ENCODE assay signal across 10 cellular contexts in the genomic region with DNA sequence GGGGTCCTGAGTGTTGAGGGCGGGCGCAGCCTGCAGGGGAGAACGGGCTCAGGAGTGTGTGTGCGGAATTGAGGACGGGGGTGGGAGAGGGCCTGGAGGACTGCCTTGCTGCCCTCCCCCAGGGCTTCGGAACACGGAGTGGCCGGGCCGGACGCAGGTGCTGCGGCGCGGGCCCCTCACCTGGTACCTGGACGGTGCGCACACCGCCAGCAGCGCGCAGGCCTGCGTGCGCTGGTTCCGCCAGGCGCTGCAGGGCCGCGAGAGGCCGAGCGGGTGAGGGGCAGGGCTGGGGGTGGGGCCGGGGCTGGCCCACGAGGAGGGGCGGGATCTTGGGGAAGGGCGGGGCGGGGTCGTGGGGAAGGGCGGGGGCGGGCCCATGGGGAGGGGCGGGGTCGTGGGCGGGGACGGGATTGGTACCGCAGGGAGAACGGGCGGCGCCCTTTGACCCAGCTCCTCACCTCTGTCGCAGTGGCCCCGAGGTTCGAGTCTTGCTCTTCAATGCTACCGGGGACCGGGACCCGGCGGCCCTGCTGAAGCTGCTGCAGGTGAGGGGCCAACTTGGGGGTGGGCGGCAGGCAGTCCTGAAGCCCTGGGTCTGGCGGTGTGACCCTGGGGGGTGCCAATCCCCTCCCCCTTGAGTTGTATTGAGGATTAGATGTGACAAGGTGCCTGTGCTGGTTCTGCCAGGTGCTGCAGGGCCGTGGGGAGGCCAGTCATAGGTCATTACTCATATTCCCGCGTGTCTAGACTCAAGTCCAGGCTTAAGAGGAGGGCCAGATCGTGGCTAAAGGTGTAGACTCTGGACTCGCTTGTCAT. TPM values are rescaled to one million over a fixed set of nuclear protein-coding genes. Genes with fewer than 3 reads are reported as not detected.
DNase-seq lines count a peak whose midpoint lies in the region; ATAC-seq, FAIRE-seq and TF ChIP-seq lines count a peak whose summit lies in the region.
"Had no signal": no experiment of that assay in that cellular context is flagged by ENCODE, and none has a peak within 500 bp of the region (broad histone marks: within the 10 kb centered on the region; RNA-seq: fewer than 3 reads in every experiment).

No MANE protein-coding gene starts in this region.

- peaks cover 7 to 22% (median 12%) of the 10 kb centered on the region in 4 donors for H3K4me1 ChIP-seq in liver (ENCODE audit: control insufficient read depth in 4 of 4, insufficient read depth in 4 of 4, low read length in 3 of 4)
- H3K4me1 ChIP-seq in vagina: peaks cover 7% of the 10 kb centered on the region
- peaks cover 5 to 38% (median 20%) of the 10 kb centered on the region in 4 donors for H3K4me1 ChIP-seq in esophagus muscularis mucosa

- H3K27me3 Mint-ChIP-seq in stimulated activated naive CD8-positive, alpha-beta T cell treated with anti-CD3 and anti-CD28 coated beads, Interleukin-15, amount 100 ng/mL, for 72 hours: no peaks in the 10 kb centered on the region
- H3K27me3 Mint-ChIP-seq in endothelial cell (ENCODE audit: unreplicated experiment): peaks cover 21% of the 10 kb centered on the region

- ATAC-seq in stimulated activated naive CD8-positive, alpha-beta T cell treated with anti-CD3 and anti-CD28 coated beads, Interleukin-15, amount 100 ng/mL, for 72 hours: peak; percentile 31
- ATAC-seq in stimulated activated naive CD8-positive, alpha-beta T cell treated with anti-CD3 and anti-CD28 coated beads, Interleukin-15, Interleukin-2, amounts not matched to agents 100 U/mL and 50 U/mL, for 24 hours: no peak
- ATAC-seq in HG02840 (IDR thresholded peaks at IDR 0.05; ENCODE audit: low FRiP score, unreplicated experiment): no peak

- H3K27ac Mint-ChIP-seq in stimulated activated naive CD8-positive, alpha-beta T cell treated with anti-CD3 and anti-CD28 coated beads, Interleukin-15, amount 100 ng/mL, for 72 hours: no peak overlapping the region
- no peak overlapping the region for H3K27ac Mint-ChIP-seq in endothelial cell (ENCODE audit: unreplicated experiment)
- H3K27ac Mint-ChIP-seq: stimulated activated effector memory CD8-positive, alpha-beta T cell treated with anti-CD3 and anti-CD28 coated beads, Interleukin-12 subunit alpha, Interleukin-12 subunit beta, amount 100 ng/mL, for 72 hours had no signal

- H3K4me3 ChIP-seq in liver (ENCODE audit: low read depth in 1 of 3, low read length in 3 of 3) (peak overlapping the region in 1 of 3 donors; percentile 23), vagina (no peak overlapping the region), esophagus muscularis mucosa (no peak overlapping the region)

- peaks cover 10% of the 10 kb centered on the region for H3K36me3 Mint-ChIP-seq in endothelial cell (ENCODE audit: low read depth, unreplicated experiment)

- TF ChIP-seq POLR2A in vagina (IDR thresholded peaks at IDR 0.05): no peak
- TF ChIP-seq POLR2A in esophagus muscularis mucosa (IDR thresholded peaks at IDR 0.05; ENCODE audit: low read depth): no peak

- peaks cover 20 to 46% (median 31%) of the 10 kb centered on the region in 4 donors for H3K36me3 ChIP-seq in liver (ENCODE audit: control insufficient read depth in 4 of 4, insufficient read depth in 3 of 4, low read depth in 1 of 4, low read length in 3 of 4)
- peaks cover 0 to 58% of the 10 kb centered on the region in 2 donors for H3K36me3 ChIP-seq in vagina
- peaks cover 35 to 99% (median 86%) of the 10 kb centered on the region in 4 donors for H3K36me3 ChIP-seq in esophagus muscularis mucosa

- intact Hi-C loops in vagina (cut with DNase I) (no loop called here), esophagus muscularis mucosa (cut with DNase I) (loop anchor here (5.0 kb wide), 1 partner anchor 48 kb away; no protein-coding TSS in a partner anchor)

- 33% methylated on average over 56 of the region's 56 CpGs for WGBS in liver
- whole genome bisulfite sequencing in esophagus muscularis mucosa: 66% methylated on average over 17 of the region's 56 CpGs

- peak overlapping the region; percentile 10 to 11 for H3K27ac ChIP-seq in liver (ENCODE audit: low read depth in 1 of 2, low read length in 2 of 2)
- H3K27ac ChIP-seq in vagina: peak overlapping the region; percentile 39
- peak overlapping the region in 2 of 4 donors; percentile 30 to 53 for H3K27ac ChIP-seq in esophagus muscularis mucosa (replicated peaks in 1 of 4)

- TF ChIP-seq EP300 in esophagus muscularis mucosa (IDR thresholded peaks at IDR 0.05): no peak

- FAIRE-seq in RCC 7860 (lab: Jason Lieb, UNC): no peak

- no peaks in the 10 kb centered on the region for H3K9me3 Mint-ChIP-seq in stimulated activated naive CD8-positive, alpha-beta T cell treated with anti-CD3 and anti-CD28 coated beads, Interleukin-15, amount 100 ng/mL, for 72 hours
- no peaks in the 10 kb centered on the region for H3K9me3 Mint-ChIP-seq in endothelial cell (ENCODE audit: unreplicated experiment)
- H3K9me3 Mint-ChIP-seq: stimulated activated effector memory CD8-positive, alpha-beta T cell treated with anti-CD3 and anti-CD28 coated beads, Interleukin-12 subunit alpha, Interleukin-12 subunit beta, amount 100 ng/mL, for 72 hours had no signal

- no peak overlapping the region for H3K4me3 Mint-ChIP-seq in stimulated activated naive CD8-positive, alpha-beta T cell treated with anti-CD3 and anti-CD28 coated beads, Interleukin-15, amount 100 ng/mL, for 72 hours
- no peak overlapping the region for H3K4me3 Mint-ChIP-seq in endothelial cell (ENCODE audit: unreplicated experiment)
- H3K4me3 Mint-ChIP-seq: stimulated activated effector memory CD8-positive, alpha-beta T cell treated with anti-CD3 and anti-CD28 coated beads, Interleukin-12 subunit alpha, Interleukin-12 subunit beta, amount 100 ng/mL, for 72 hours had no signal

- TF ChIP-seq CTCF in endothelial cell (IDR thresholded peaks at IDR 0.05; ENCODE audit: unreplicated experiment) (no peak), liver (IDR thresholded peaks at IDR 0.05; ENCODE audit: low read depth, low read length, missing input control) (no peak), vagina (IDR thresholded peaks at IDR 0.05) (no peak), esophagus muscularis mucosa (IDR thresholded peaks at IDR 0.05) (no peak)

- H3K9me3 ChIP-seq in liver (ENCODE audit: control insufficient read depth in 4 of 4, low read length in 3 of 4) (no peaks in the 10 kb centered on the region), vagina (no peaks in the 10 kb centered on the region), esophagus muscularis mucosa (no peaks in the 10 kb centered on the region)

- H3K27me3 ChIP-seq in liver (ENCODE audit: control insufficient read depth in 4 of 4, insufficient read depth in 4 of 4, low read length in 3 of 4) (no peaks in the 10 kb centered on the region), vagina (no peaks in the 10 kb centered on the region), esophagus muscularis mucosa (no peaks in the 10 kb centered on the region)

- H3K4me1 Mint-ChIP-seq in stimulated activated naive CD8-positive, alpha-beta T cell treated with anti-CD3 and anti-CD28 coated beads, Interleukin-15, amount 100 ng/mL, for 72 hours: peaks cover 14% of the 10 kb centered on the region
- peaks cover 2% of the 10 kb centered on the region for H3K4me1 Mint-ChIP-seq in endothelial cell (ENCODE audit: unreplicated experiment)

- no peak for DNase-seq in stimulated activated naive CD8-positive, alpha-beta T cell treated with anti-CD3 and anti-CD28 coated beads, Interleukin-15, amount 100 ng/mL, for 72 hours
- DNase-seq in stimulated activated naive CD8-positive, alpha-beta T cell treated with anti-CD3 and anti-CD28 coated beads, Interleukin-15, Interleukin-2, amounts not matched to agents 100 U/mL and 50 U/mL, for 24 hours: no peak
- DNase-seq in endothelial cell (ENCODE audit: low spot score) (peak; percentile 66), vagina (ENCODE audit: extremely low spot score in 2 of 2) (peak in 1 of 2 donors; percentile 85), esophagus muscularis mucosa (ENCODE audit: extremely low spot score) (no peak), RCC 7860 (ENCODE audit: low spot score) (no peak)
- DNase-seq: NCI-H2081 treated with DMSO at 0.1 percent for 48 hours had no signal

- H3K9ac ChIP-seq in liver (ENCODE audit: low read depth in 1 of 2, low read length in 2 of 2): no peak overlapping the region

- peak in 1 of 2 donors; percentile 5 for TF ChIP-seq RAD21 in liver (IDR thresholded peaks at IDR 0.05)

TF ChIP-seq in liver, 16 proteins besides CTCF, POLR2A, EP300 and RAD21:
- peak; percentile 20 to 22 for TF ChIP-seq HNF4A (conservative IDR thresholded peaks at IDR 0.05)
- TF ChIP-seq RXRA (IDR thresholded peaks at IDR 0.05): no peak
- peak; percentile 25 for TF ChIP-seq SP1 (IDR thresholded peaks at IDR 0.05)

RNA-seq across cellular contexts. Expression of a gene that starts 7.1 kb away (rescaled TPM):
- total RNA-seq in endothelial cell (ENCODE audit: unreplicated experiment) (51.3 TPM), liver (10 to 100 TPM; 20.4 to 48.1 TPM), vagina (99.7 TPM), esophagus muscularis mucosa (10 to 100 TPM; 36.1 to 56.3 (median 50.1) TPM)
- polyA plus RNA-seq in liver: 10 to 100 TPM; 37.3 to 61.1 TPM

RNA-seq across cellular contexts. Expression of a gene that starts 23.9 kb away (rescaled TPM):
- total RNA-seq in endothelial cell (ENCODE audit: unreplicated experiment): 188 TPM
- 10 to 100 TPM; 31.8 to 41.2 TPM for total RNA-seq in liver
- 10 to 100 TPM; 32.4 to 41.4 TPM for polyA plus RNA-seq in liver
- total RNA-seq in vagina: 66.3 TPM
- 10 to 100 TPM; 54.4 to 79.6 (median 71.7) TPM for total RNA-seq in esophagus muscularis mucosa

RNA-seq across cellular contexts. Expression of a gene that starts 31.3 kb away (rescaled TPM):
- 137 TPM for total RNA-seq in endothelial cell (ENCODE audit: unreplicated experiment)
- 1 to 10 TPM; 4.8 to 5.1 TPM for total RNA-seq in liver
- polyA plus RNA-seq in liver: 1 to 10 TPM; 2.2 to 3.1 TPM
- 19.6 TPM for total RNA-seq in vagina
- 10 to 100 TPM in 3 of 4 donors, 1 to 10 TPM in 1; 5.0 to 18.1 (median 14.3) TPM for total RNA-seq in esophagus muscularis mucosa

RNA-seq across cellular contexts. Expression of a gene that starts 44.7 kb away (rescaled TPM):
- total RNA-seq in endothelial cell (ENCODE audit: unreplicated experiment): 113 TPM
- total RNA-seq in liver: 10 to 100 TPM; 12.8 to 23.5 TPM
- polyA plus RNA-seq in liver: 10 to 100 TPM; 25.0 to 91.3 TPM
- 130 TPM for total RNA-seq in vagina
- 10 to 100 TPM; 36.5 to 91.2 (median 78.3) TPM for total RNA-seq in esophagus muscularis mucosa
